In the genomic region with DNA sequence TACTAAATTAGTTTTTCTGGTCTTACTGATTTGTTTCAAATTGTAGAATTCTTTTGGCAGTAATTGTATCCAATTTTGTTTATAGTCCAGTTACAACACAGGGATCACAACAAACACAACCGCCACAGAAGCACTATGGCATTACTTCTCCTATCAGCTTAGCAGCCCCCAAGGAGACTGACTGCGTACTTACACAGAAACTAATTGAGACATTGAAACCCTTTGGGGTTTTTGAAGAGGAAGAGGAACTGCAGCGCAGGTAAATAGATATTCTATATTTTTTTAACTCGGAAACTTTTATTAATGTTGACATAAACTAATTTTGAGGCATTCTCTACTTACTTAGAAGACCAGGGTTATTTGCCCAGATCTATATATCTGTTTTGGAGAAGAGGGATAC, we compare ENCODE assay signal across 20 cellular contexts. TPM values are rescaled to one million over a fixed set of nuclear protein-coding genes. Genes with fewer than 3 reads are reported as not detected.
DNase-seq lines count a peak whose midpoint lies in the region; ATAC-seq lines count a peak whose summit lies in the region.
"Had no signal": no experiment of that assay in that cellular context is flagged by ENCODE, and none has a peak within 500 bp of the region (broad histone marks: within the 10 kb centered on the region; RNA-seq: fewer than 3 reads in every experiment).

No MANE protein-coding gene starts in this region.

- ATAC-seq in GM18498 (IDR thresholded peaks at IDR 0.05; ENCODE audit: unreplicated experiment), result peak; percentile 80
- ATAC-seq in GM19452 (IDR thresholded peaks at IDR 0.05; ENCODE audit: unreplicated experiment), result peak; percentile 54
- peak; percentile 78 for ATAC-seq in HG02870 (IDR thresholded peaks at IDR 0.05; ENCODE audit: unreplicated experiment)
- ATAC-seq in central memory CD8-positive, alpha-beta T cell (replicated peaks; ENCODE audit: extremely low read depth, poor library complexity, severe bottlenecking), result no peak
- no peak for ATAC-seq in left colon
- ATAC-seq: activated T-cell treated with anti-CD3 and anti-CD28 coated beads, Interleukin-2, amount 50 U/mL, for 72 hours; CD8-positive, alpha-beta T cell; lower lobe of right lung had no signal

- H3K27ac Mint-ChIP-seq in central memory CD8-positive, alpha-beta T cell (ENCODE audit: low read depth), result peak overlapping the region; percentile 44
- H3K27ac Mint-ChIP-seq: brain; CD8-positive, alpha-beta T cell had no signal

- peaks cover 34% of the 10 kb centered on the region for H3K36me3 Mint-ChIP-seq in central memory CD8-positive, alpha-beta T cell (ENCODE audit: insufficient read depth)
- H3K36me3 Mint-ChIP-seq: activated naive CD8-positive, alpha-beta T cell treated with anti-CD3 and anti-CD28 coated beads for 36 hours had no signal

- H3K9me3 Mint-ChIP-seq in central memory CD8-positive, alpha-beta T cell, result no peaks in the 10 kb centered on the region
- H3K9me3 Mint-ChIP-seq: activated naive CD8-positive, alpha-beta T cell treated with anti-CD3 and anti-CD28 coated beads for 36 hours; activated T-cell treated with anti-CD3 and anti-CD28 coated beads, Interleukin-2, amount 50 U/mL, for 72 hours; brain; CD8-positive, alpha-beta T cell; immature natural killer cell had no signal

- intact Hi-C loops in head of caudate nucleus (cut with DNase I) (no loop called here), left colon (cut with DNase I, micrococcal nuclease) (no loop called here)

- no peaks in the 10 kb centered on the region for H3K27me3 Mint-ChIP-seq in central memory CD8-positive, alpha-beta T cell
- H3K27me3 Mint-ChIP-seq: activated naive CD8-positive, alpha-beta T cell treated with anti-CD3 and anti-CD28 coated beads for 36 hours; brain had no signal

- H3K4me1 Mint-ChIP-seq in central memory CD8-positive, alpha-beta T cell, result peaks cover 34% of the 10 kb centered on the region

- DNase-seq in central memory CD8-positive, alpha-beta T cell (ENCODE audit: low spot score in 2 of 2), result no peak
- DNase-seq in iPS-NIHi7 (ENCODE audit: extremely low spot score) (no peak), activated T-cell treated with anti-CD3 and anti-CD28 coated beads for 4 hours (no peak), head of caudate nucleus (no peak), left colon (no peak)
- DNase-seq: activated CD4-positive, alpha-beta T cell treated with anti-CD3 and anti-CD28 coated beads, Interleukin-2, amount 50 U/mL, for 48 hours; activated naive CD8-positive, alpha-beta T cell treated with anti-CD3 and anti-CD28 coated beads for 36 hours; activated T-cell treated with anti-CD3 and anti-CD28 coated beads, Interleukin-2, amount 50 U/mL, for 72 hours; CD8-positive, alpha-beta T cell; DMS79; immature natural killer cell; lower lobe of right lung; NCI-H226; posterior cingulate gyrus; small intestine; SW 1271 had no signal

- no peak overlapping the region for H3K4me3 Mint-ChIP-seq in central memory CD8-positive, alpha-beta T cell
- H3K4me3 Mint-ChIP-seq: activated naive CD8-positive, alpha-beta T cell treated with anti-CD3 and anti-CD28 coated beads for 36 hours; activated T-cell treated with anti-CD3 and anti-CD28 coated beads, Interleukin-2, amount 50 U/mL, for 72 hours; brain; CD8-positive, alpha-beta T cell; immature natural killer cell had no signal

RNA-seq across cellular contexts. Expression of gene PAPOLA, which starts 17.8 kb away (rescaled TPM):
- total RNA-seq in left colon, result 100 to 1,000 TPM; 159 to 164 TPM

Comparison
In these comparisons a context has a peak if more than half of its experiments do, and no peak if none do; other contexts are left out.
1. ATAC-seq: peak in GM18498 (single experiment), GM19452 (single experiment) and HG02870 (single experiment); none in central memory CD8-positive, alpha-beta T cell (single experiment) and left colon (single experiment).